ENCODE assay signal across 8 cellular contexts in genomic region chr2:101474752-101475384, GRCh38. TPM values are rescaled to one million over a fixed set of nuclear protein-coding genes. Genes with fewer than 3 reads are reported as not detected.
DNase-seq lines count a peak whose midpoint lies in the region; ATAC-seq and TF ChIP-seq lines count a peak whose summit lies in the region.

Gene RFX8 (minus strand): TSS chr2:101475112. CDS start chr2:101466848, 8,264 bp downstream.

- 19 to 30% methylated on average over 18 of the region's 18 CpGs for WGBS in lung, 2 donors

- H3K27ac ChIP-seq in caudate nucleus (ENCODE audit: low read depth, low read length) (peak within 1 kb of the TSS; percentile 21), lung (ENCODE audit: low read depth in 1 of 2, low read length in 1 of 2) (peak within 1 kb of the TSS; percentile 80 to 85)

- CTCF ChIA-PET in GM10248 (lab: Yijun Ruan, JAX): interaction anchor here (1.0 kb wide), 1 partner anchor 11 kb away, joined by 3 read pairs; no protein-coding TSS in a partner anchor

- no peaks in the 10 kb centered on the region for H3K9me3 ChIP-seq in lung (ENCODE audit: control insufficient read depth in 2 of 2, insufficient read depth in 1 of 2, low read length in 1 of 2)

- peak within 1 kb of the TSS; percentile 49 for H3K4me3 ChIP-seq in lung

- peak; percentile 63 for ATAC-seq in lung (ENCODE audit: insufficient read depth, low FRiP score)
- no peak for ATAC-seq in HG02970 (IDR thresholded peaks at IDR 0.05; ENCODE audit: low FRiP score, unreplicated experiment)
- ATAC-seq in GM21723 (IDR thresholded peaks at IDR 0.05; ENCODE audit: unreplicated experiment): no peak
- ATAC-seq in GM18907 (IDR thresholded peaks at IDR 0.05; ENCODE audit: unreplicated experiment): no peak

- POLR2A ChIA-PET in GM10248 (lab: Yijun Ruan, JAX): no interaction called here

- TF ChIP-seq CTCF in GM10248 (IDR thresholded peaks at IDR 0.05; ENCODE audit: control extremely low read depth, extremely low read depth, low read depth, missing control alignments): no peak
- TF ChIP-seq CTCF in lung (IDR thresholded peaks at IDR 0.05; ENCODE audit: control extremely low read depth, extremely low read depth): no peak

- peaks cover 0 to 4% of the 10 kb centered on the region in 2 donors for H3K4me1 ChIP-seq in lung (ENCODE audit: control insufficient read depth in 2 of 2, insufficient read depth in 2 of 2, low read length in 2 of 2)

- peak; percentile 27 for DNase-seq in GM10248 (ENCODE audit: extremely low spot score)
- peak; percentile 4 for DNase-seq in T-helper 9 cell
- DNase-seq in caudate nucleus (lab: John Stamatoyannopoulos, UW): peak in 9 of 61 donors; percentile 8 to 60 (median 30)
- no peak for DNase-seq in lung (ENCODE audit: low spot score)
- DNase-seq in stimulated activated CD8-positive, alpha-beta memory T cell treated with anti-CD3 and anti-CD28 coated beads, Interleukin-2, amount 100 ng/mL, for 48 hours (ENCODE audit: low read depth in 2 of 2): peak; percentile 18 to 35

- H3K36me3 ChIP-seq in lung (ENCODE audit: control insufficient read depth in 2 of 2, insufficient read depth in 2 of 2, low read length in 2 of 2): no peaks in the 10 kb centered on the region

- H3K27me3 ChIP-seq in lung (ENCODE audit: control insufficient read depth, insufficient read depth): no peaks in the 10 kb centered on the region

RNA-seq across cellular contexts. Expression of gene RFX8, which starts in this region (rescaled TPM):
- under 1 TPM; 0.58 to 0.88 TPM for total RNA-seq in lung
- under 1 TPM; 0.11 to 0.14 TPM for polyA plus RNA-seq in lung

Comparison
In these comparisons a context has a peak if more than half of its experiments do, and no peak if none do; other contexts are left out.
1. Peak in ATAC-seq, H3K4me3 ChIP-seq and H3K27ac ChIP-seq in lung; RNA of the gene not detected or under 1 TPM.